ENCODE assay signal across 10 cellular contexts in genomic region chr2:165144315-165144714, GRCh38. TPM values are rescaled to one million over a fixed set of nuclear protein-coding genes. Genes with fewer than 3 reads are reported as not detected.
DNase-seq lines count a peak whose midpoint lies in the region; ATAC-seq and TF ChIP-seq lines count a peak whose summit lies in the region.
"Had no signal": no experiment of that assay in that cellular context is flagged by ENCODE, and none has a peak within 500 bp of the region (broad histone marks: within the 10 kb centered on the region; RNA-seq: fewer than 3 reads in every experiment).

No MANE protein-coding gene starts in this region.

- no peaks in the 10 kb centered on the region for H3K36me3 ChIP-seq in hepatocyte (replicated peaks; ENCODE audit: insufficient read depth, low read depth)

- ATAC-seq in GM18907 (IDR thresholded peaks at IDR 0.05; ENCODE audit: unreplicated experiment) (peak; percentile 74), GM21717 (IDR thresholded peaks at IDR 0.05; ENCODE audit: unreplicated experiment) (peak; percentile 77), HG03432 (IDR thresholded peaks at IDR 0.05; ENCODE audit: unreplicated experiment) (peak; percentile 63)

- no peaks in the 10 kb centered on the region for H4K20me1 ChIP-seq in hepatocyte (ENCODE audit: insufficient read depth, poor library complexity, severe bottlenecking)

- H3K79me2 ChIP-seq in hepatocyte, result no peaks in the 10 kb centered on the region

- no peak overlapping the region for H3K27ac ChIP-seq in hepatocyte
- H3K27ac ChIP-seq in coronary artery, result no peak overlapping the region

- TF ChIP-seq CTCF in hepatocyte (IDR thresholded peaks at IDR 0.05; ENCODE audit: poor library complexity) (no peak), coronary artery (IDR thresholded peaks at IDR 0.05) (no peak)

- H2AFZ ChIP-seq in hepatocyte, result no peak overlapping the region

- no peaks in the 10 kb centered on the region for H3K27me3 ChIP-seq in hepatocyte

- no peaks in the 10 kb centered on the region for H3K9me2 ChIP-seq in hepatocyte (replicated peaks; ENCODE audit: insufficient read depth)

- H3K4me3 ChIP-seq in hepatocyte (no peak overlapping the region), coronary artery (no peak overlapping the region)

- no peaks in the 10 kb centered on the region for H3K9me3 ChIP-seq in hepatocyte (ENCODE audit: low read depth)

- H3K4me1 ChIP-seq in hepatocyte (ENCODE audit: insufficient read depth), result no peaks in the 10 kb centered on the region

- 95% methylated on average over 1 of the region's 1 CpG for WGBS in hepatocyte (ENCODE audit: low lambda C conversion rate, missing lambda C conversion rate)

- peak overlapping the region; percentile 31 for H3K4me2 ChIP-seq in hepatocyte

- peak; percentile 4 for DNase-seq in hepatocyte (ENCODE audit: low spot score)
- DNase-seq in stimulated activated CD4-positive, alpha-beta T cell treated with anti-CD3 and anti-CD28 coated beads, Interleukin-2, amount 100 ng/mL, for 24 hours, result no peak
- DNase-seq in coronary artery (ENCODE audit: low spot score), result no peak
- no peak for DNase-seq in occipital lobe (lab: John Stamatoyannopoulos, UW)
- DNase-seq in germinal center (ENCODE audit: low spot score), result no peak
- DNase-seq: Calu3, NCI-H1105 had no signal

RNA-seq across cellular contexts. Expression of gene SCN3A, which starts 59.5 kb away (rescaled TPM):
- 13.2 and 14.5 TPM in 2 replicates for total RNA-seq in hepatocyte
- 2.4 and 3.0 TPM in 2 replicates for polyA plus RNA-seq in hepatocyte
- 315 TPM for total RNA-seq in occipital lobe

Comparison
In these comparisons a context has a peak if more than half of its experiments do, and no peak if none do; other contexts are left out.
1. RNA of gene SCN3A, which starts 59.5 kb away (total RNA-seq): 315 TPM in occipital lobe (single experiment); 13.2 to 14.5 TPM in hepatocyte; every median in the first group is over 10 times any median in the second.
2. Peak in every context shown above with its lines, with median percentiles within 50 percentile points of each other: ATAC-seq.